37 cellular contexts compared by ENCODE assay signal in genomic region chr20:3705491-3705969, GRCh38. TPM values are rescaled to one million over a fixed set of nuclear protein-coding genes. Genes with fewer than 3 reads are reported as not detected.
"Had no signal": no experiment of that assay in that cellular context is flagged by ENCODE, and none has a peak within 500 bp of the region (broad histone marks: within the 10 kb centered on the region; RNA-seq: fewer than 3 reads in every experiment).

No MANE protein-coding gene starts in this region.

- H3K27me3 Mint-ChIP-seq: stimulated activated naive CD8-positive, alpha-beta T cell treated with anti-CD3 and anti-CD28 coated beads, Interleukin-15, amount 100 ng/mL, for 72 hours had no signal

- H3K4me3 ChIP-seq: colonic mucosa, esophagus muscularis mucosa, gastroesophageal sphincter, heart left ventricle, hepatocyte, left ventricle myocardium inferior, lung, mucosa of descending colon, neural progenitor cell, prostate gland, right atrium auricular region, smooth muscle cell, thyroid gland, vagina had no signal

- H3K27ac Mint-ChIP-seq: dendritic cell treated with granulocyte-macrophage colony-stimulating factor and Interleukin-4, amounts not matched to agents 40 ng/mL and 50 ng/mL, for 4 days; memory B cell; naive thymus-derived CD4-positive, alpha-beta T cell; nephron; neural progenitor cell had no signal

- H3K36me3 ChIP-seq: colonic mucosa, esophagus muscularis mucosa, gastroesophageal sphincter, left ventricle myocardium inferior, neural progenitor cell, prostate gland, right atrium auricular region, thyroid gland, vagina had no signal

- H3K27me3 ChIP-seq: colonic mucosa, esophagus muscularis mucosa, gastroesophageal sphincter, heart left ventricle, hepatocyte, neural progenitor cell, right atrium auricular region, thyroid gland, vagina had no signal

- DNase-seq: colonic mucosa; effector CD8-positive, alpha-beta T cell; foreskin keratinocyte; kidney glomerular epithelial cell; left colon; left ventricle myocardium inferior; mucosa of descending colon; naive thymus-derived CD4-positive, alpha-beta T cell; nucleus accumbens; stimulated activated CD4-positive, alpha-beta T cell treated with anti-CD3 and anti-CD28 coated beads, Interleukin-12 subunit alpha, Interleukin-12 subunit beta, amount 100 ng/mL, for 4 hours; stimulated activated CD4-positive, alpha-beta T cell treated with anti-CD3 and anti-CD28 coated beads, Interleukin-1b, Interleukin-23, amount 100 ng/mL, for 48 hours; stimulated activated CD4-positive, alpha-beta T cell treated with anti-CD3 and anti-CD28 coated beads, Interleukin-4, amount 100 ng/mL, for 1 hour; stimulated activated CD8-positive, alpha-beta memory T cell treated with anti-CD3 and anti-CD28 coated beads, Interleukin-4, amount 100 ng/mL, for 48 hours; stimulated activated naive CD4-positive, alpha-beta T cell; stimulated activated naive CD8-positive, alpha-beta T cell treated with anti-CD3 and anti-CD28 coated beads, Interleukin-15, amount 100 ng/mL, for 72 hours; thyroid gland; trophoblast cell had no signal

- H3K4me1 ChIP-seq: colonic mucosa, foreskin keratinocyte, neural progenitor cell, prostate gland had no signal

- H3K9me3 ChIP-seq: colonic mucosa, esophagus muscularis mucosa, gastroesophageal sphincter, heart left ventricle, left ventricle myocardium inferior, mucosa of descending colon, prostate gland, right atrium auricular region, thyroid gland, vagina had no signal

- H2AFZ ChIP-seq: hepatocyte, neural progenitor cell had no signal

- H3K4me1 Mint-ChIP-seq: naive thymus-derived CD4-positive, alpha-beta T cell; neural progenitor cell; stimulated activated naive CD8-positive, alpha-beta T cell treated with anti-CD3 and anti-CD28 coated beads, Interleukin-15, amount 100 ng/mL, for 72 hours had no signal

- ATAC-seq: foreskin keratinocyte; gastroesophageal sphincter; heart left ventricle; left colon; mucosa of descending colon; naive thymus-derived CD4-positive, alpha-beta T cell; sciatic nerve; stimulated activated naive CD8-positive, alpha-beta T cell treated with anti-CD3 and anti-CD28 coated beads, Interleukin-15, amount 100 ng/mL, for 72 hours had no signal

- H3K36me3 Mint-ChIP-seq: memory B cell; naive thymus-derived CD4-positive, alpha-beta T cell; neural progenitor cell had no signal

- H3K9ac ChIP-seq: neural progenitor cell had no signal

- H3K9me3 Mint-ChIP-seq: dendritic cell treated with granulocyte-macrophage colony-stimulating factor and Interleukin-4, amounts not matched to agents 40 ng/mL and 50 ng/mL, for 4 days; memory B cell; naive thymus-derived CD4-positive, alpha-beta T cell; nephron; neural progenitor cell; stimulated activated naive CD8-positive, alpha-beta T cell treated with anti-CD3 and anti-CD28 coated beads, Interleukin-15, amount 100 ng/mL, for 72 hours had no signal

- H3K4me3 Mint-ChIP-seq: dendritic cell treated with granulocyte-macrophage colony-stimulating factor and Interleukin-4, amounts not matched to agents 40 ng/mL and 50 ng/mL, for 4 days; memory B cell; naive thymus-derived CD4-positive, alpha-beta T cell; nephron; neural progenitor cell; stimulated activated naive CD8-positive, alpha-beta T cell treated with anti-CD3 and anti-CD28 coated beads, Interleukin-15, amount 100 ng/mL, for 72 hours had no signal

- H3K4me2 ChIP-seq: hepatocyte, neural progenitor cell, smooth muscle cell had no signal

- H3K27ac ChIP-seq: colonic mucosa, esophagus muscularis mucosa, foreskin keratinocyte, gastroesophageal sphincter, heart left ventricle, hepatocyte, left ventricle myocardium inferior, neural progenitor cell, prostate gland, right atrium auricular region, thyroid gland, vagina had no signal

RNA-seq across cellular contexts. Expression of gene SIGLEC1, which starts 6.9 kb away (rescaled TPM):
- total RNA-seq: endothelial cell of umbilical vein, epithelial cell of proximal tubule, fibroblast of lung, foreskin keratinocyte, smooth muscle cell had no signal
- polyA plus RNA-seq: endothelial cell of umbilical vein; fibroblast of lung; foreskin keratinocyte; naive thymus-derived CD4-positive, alpha-beta T cell; smooth muscle cell had no signal

RNA-seq across cellular contexts. Expression of gene ADAM33, which starts 23.7 kb away (rescaled TPM):
- total RNA-seq: epithelial cell of proximal tubule, foreskin keratinocyte had no signal
- polyA plus RNA-seq: foreskin keratinocyte; naive thymus-derived CD4-positive, alpha-beta T cell had no signal

RNA-seq across cellular contexts. Expression of gene HSPA12B, which starts 27.0 kb away (rescaled TPM):
- total RNA-seq: epithelial cell of proximal tubule; naive thymus-derived CD4-positive, alpha-beta T cell; osteocyte had no signal

RNA-seq across cellular contexts. Expression of gene GFRA4, which starts 42.3 kb away (rescaled TPM):
- total RNA-seq: colonic mucosa; endothelial cell of umbilical vein; epithelial cell of proximal tubule; esophagus muscularis mucosa; fibroblast of lung; foreskin keratinocyte; gastroesophageal sphincter; heart left ventricle; hepatocyte; left colon; left ventricle myocardium inferior; lung; mucosa of descending colon; naive thymus-derived CD4-positive, alpha-beta T cell; osteocyte; prostate gland; right atrium auricular region; sciatic nerve; smooth muscle cell; temporal lobe; ureter; vagina had no signal
- polyA plus RNA-seq: endothelial cell of umbilical vein; fibroblast of lung; foreskin keratinocyte; heart left ventricle; hepatocyte; lung; naive thymus-derived CD4-positive, alpha-beta T cell; smooth muscle cell had no signal
